ENCODE assay signal across 3 cellular contexts in the genomic region with DNA sequence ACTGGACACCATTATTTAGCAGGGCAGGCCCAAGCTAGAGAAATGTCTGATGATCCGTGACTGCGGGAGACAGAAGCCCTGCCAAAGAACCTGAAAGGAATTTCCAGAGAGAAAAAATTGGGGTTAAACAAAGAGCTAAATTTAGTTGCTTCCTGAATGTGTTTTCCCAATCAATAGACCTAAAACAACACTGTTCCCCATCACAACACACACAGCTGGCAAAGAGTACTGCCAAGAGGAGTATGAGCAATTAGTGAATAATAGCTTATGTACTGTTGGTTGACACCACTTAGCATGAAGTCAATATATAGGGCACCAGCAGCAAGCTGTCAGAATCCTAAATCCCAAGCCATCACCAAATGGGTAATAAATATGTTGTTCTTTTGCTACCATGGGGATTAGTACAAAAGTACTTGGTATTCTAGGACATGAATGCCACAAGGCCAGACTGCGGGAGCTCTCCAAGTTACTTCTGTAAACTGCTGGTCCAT.
TF ChIP-seq lines count a peak whose summit lies in the region.

No MANE protein-coding gene starts in this region.

TF ChIP-seq in liver, 16 proteins besides CTCF, POLR2A, EP300 and RAD21:
- TF ChIP-seq SP1 (IDR thresholded peaks at IDR 0.05) (peak; percentile 49), YY1 (IDR thresholded peaks at IDR 0.05) (no peak), JUND (IDR thresholded peaks at IDR 0.05) (no peak), EGR1 (IDR thresholded peaks at IDR 0.05; ENCODE audit: low read depth in 2 of 2) (peak in 1 of 2 donors; percentile 5), HNF4A (conservative IDR thresholded peaks at IDR 0.05) (peak; percentile 32 to 44), FOXA2 (IDR thresholded peaks at IDR 0.05) (no peak), FOXA1 (IDR thresholded peaks at IDR 0.05) (no peak), RXRA (IDR thresholded peaks at IDR 0.05) (peak; percentile 48 to 53), HNF4G (IDR thresholded peaks at IDR 0.05) (no peak), NR2F2 (IDR thresholded peaks at IDR 0.05) (no peak), GABPA (IDR thresholded peaks at IDR 0.05 in 1 of 2, conservative IDR thresholded peaks at IDR 0.05 in 1 of 2) (no peak), TAF1 (conservative IDR thresholded peaks at IDR 0.05) (no peak)
- TF ChIP-seq, protein P1, sequence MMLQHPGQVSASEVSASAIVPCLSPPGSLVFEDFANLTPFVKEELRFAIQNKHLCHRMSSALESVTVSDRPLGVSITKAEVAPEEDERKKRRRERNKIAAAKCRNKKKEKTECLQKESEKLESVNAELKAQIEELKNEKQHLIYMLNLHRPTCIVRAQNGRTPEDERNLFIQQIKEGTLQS (IDR thresholded peaks at IDR 0.05), result no peak
- TF ChIP-seq, protein P2, sequence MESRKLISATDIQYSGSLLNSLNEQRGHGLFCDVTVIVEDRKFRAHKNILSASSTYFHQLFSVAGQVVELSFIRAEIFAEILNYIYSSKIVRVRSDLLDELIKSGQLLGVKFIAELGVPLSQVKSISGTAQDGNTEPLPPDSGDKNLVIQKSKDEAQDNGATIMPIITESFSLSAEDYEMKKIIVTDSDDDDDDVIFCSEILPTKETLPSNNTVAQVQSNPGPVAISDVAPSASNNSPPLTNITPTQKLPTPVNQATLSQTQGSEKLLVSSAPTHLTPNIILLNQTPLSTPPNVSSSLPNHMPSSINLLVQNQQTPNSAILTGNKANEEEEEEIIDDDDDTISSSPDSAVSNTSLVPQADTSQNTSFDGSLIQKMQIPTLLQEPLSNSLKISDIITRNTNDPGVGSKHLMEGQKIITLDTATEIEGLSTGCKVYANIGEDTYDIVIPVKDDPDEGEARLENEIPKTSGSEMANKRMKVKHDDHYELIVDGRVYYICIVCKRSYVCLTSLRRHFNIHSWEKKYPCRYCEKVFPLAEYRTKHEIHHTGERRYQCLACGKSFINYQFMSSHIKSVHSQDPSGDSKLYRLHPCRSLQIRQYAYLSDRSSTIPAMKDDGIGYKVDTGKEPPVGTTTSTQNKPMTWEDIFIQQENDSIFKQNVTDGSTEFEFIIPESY (IDR thresholded peaks at IDR 0.05), result peak; percentile 39
- TF ChIP-seq, protein P3, sequence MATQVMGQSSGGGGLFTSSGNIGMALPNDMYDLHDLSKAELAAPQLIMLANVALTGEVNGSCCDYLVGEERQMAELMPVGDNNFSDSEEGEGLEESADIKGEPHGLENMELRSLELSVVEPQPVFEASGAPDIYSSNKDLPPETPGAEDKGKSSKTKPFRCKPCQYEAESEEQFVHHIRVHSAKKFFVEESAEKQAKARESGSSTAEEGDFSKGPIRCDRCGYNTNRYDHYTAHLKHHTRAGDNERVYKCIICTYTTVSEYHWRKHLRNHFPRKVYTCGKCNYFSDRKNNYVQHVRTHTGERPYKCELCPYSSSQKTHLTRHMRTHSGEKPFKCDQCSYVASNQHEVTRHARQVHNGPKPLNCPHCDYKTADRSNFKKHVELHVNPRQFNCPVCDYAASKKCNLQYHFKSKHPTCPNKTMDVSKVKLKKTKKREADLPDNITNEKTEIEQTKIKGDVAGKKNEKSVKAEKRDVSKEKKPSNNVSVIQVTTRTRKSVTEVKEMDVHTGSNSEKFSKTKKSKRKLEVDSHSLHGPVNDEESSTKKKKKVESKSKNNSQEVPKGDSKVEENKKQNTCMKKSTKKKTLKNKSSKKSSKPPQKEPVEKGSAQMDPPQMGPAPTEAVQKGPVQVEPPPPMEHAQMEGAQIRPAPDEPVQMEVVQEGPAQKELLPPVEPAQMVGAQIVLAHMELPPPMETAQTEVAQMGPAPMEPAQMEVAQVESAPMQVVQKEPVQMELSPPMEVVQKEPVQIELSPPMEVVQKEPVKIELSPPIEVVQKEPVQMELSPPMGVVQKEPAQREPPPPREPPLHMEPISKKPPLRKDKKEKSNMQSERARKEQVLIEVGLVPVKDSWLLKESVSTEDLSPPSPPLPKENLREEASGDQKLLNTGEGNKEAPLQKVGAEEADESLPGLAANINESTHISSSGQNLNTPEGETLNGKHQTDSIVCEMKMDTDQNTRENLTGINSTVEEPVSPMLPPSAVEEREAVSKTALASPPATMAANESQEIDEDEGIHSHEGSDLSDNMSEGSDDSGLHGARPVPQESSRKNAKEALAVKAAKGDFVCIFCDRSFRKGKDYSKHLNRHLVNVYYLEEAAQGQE (IDR thresholded peaks at IDR 0.05), result no peak
- TF ChIP-seq, protein P4, sequence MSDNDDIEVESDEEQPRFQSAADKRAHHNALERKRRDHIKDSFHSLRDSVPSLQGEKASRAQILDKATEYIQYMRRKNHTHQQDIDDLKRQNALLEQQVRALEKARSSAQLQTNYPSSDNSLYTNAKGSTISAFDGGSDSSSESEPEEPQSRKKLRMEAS (IDR thresholded peaks at IDR 0.05), result peak; percentile 26

TF ChIP-seq in HepG2, 621 proteins besides CTCF, POLR2A, EP300 and RAD21:
- TF ChIP-seq, protein P5, sequence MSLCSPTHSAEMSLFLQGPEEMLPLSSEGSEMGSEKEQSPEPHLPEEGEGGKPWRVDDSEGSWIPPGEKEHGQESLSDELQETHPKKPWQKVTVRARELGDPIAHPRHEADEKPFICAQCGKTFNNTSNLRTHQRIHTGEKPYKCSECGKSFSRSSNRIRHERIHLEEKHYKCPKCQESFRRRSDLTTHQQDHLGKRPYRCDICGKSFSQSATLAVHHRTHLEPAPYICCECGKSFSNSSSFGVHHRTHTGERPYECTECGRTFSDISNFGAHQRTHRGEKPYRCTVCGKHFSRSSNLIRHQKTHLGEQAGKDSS (CRISPR knock-in tag; IDR thresholded peaks at IDR 0.05; ENCODE audit: borderline replicate concordance, low read depth), result no peak

TF ChIP-seq in K562, 482 proteins besides CTCF, POLR2A, EP300 and RAD21:
- TF ChIP-seq, protein P6, sequence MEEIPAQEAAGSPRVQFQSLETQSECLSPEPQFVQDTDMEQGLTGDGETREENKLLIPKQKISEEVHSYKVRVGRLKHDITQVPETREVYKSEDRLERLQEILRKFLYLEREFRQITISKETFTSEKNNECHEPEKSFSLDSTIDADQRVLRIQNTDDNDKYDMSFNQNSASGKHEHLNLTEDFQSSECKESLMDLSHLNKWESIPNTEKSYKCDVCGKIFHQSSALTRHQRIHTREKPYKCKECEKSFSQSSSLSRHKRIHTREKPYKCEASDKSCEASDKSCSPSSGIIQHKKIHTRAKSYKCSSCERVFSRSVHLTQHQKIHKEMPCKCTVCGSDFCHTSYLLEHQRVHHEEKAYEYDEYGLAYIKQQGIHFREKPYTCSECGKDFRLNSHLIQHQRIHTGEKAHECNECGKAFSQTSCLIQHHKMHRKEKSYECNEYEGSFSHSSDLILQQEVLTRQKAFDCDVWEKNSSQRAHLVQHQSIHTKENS (CRISPR knock-in tag; IDR thresholded peaks at IDR 0.05), result no peak
- TF ChIP-seq NELFE (IDR thresholded peaks at IDR 0.05; ENCODE audit: insufficient read depth, insufficient read length) (no peak), CBX1 (IDR thresholded peaks at IDR 0.05; ENCODE audit: low read depth) (no peak), TAF15 (IDR thresholded peaks at IDR 0.05; ENCODE audit: low read depth, low read length) (no peak), SMAD3 (CRISPR knock-in tag; conservative IDR thresholded peaks at IDR 0.05) (no peak), SIX5 (IDR thresholded peaks at IDR 0.05; ENCODE audit: borderline replicate concordance in 1 of 2, insufficient read depth in 1 of 2, low read depth in 1 of 2, low read length in 2 of 2) (no peak), YBX1 (IDR thresholded peaks at IDR 0.05) (no peak), NONO (IDR thresholded peaks at IDR 0.05; ENCODE audit: low read depth in 2 of 2, low read length in 1 of 2) (no peak), ZNF175 (CRISPR knock-in tag; IDR thresholded peaks at IDR 0.05; ENCODE audit: low read depth) (no peak), SMC3 (conservative IDR thresholded peaks at IDR 0.05; ENCODE audit: insufficient read depth, low read depth, low read length) (no peak), NFE2L1 (tag; IDR thresholded peaks at IDR 0.05; ENCODE audit: borderline replicate concordance, low read depth) (no peak), TCF3 (CRISPR knock-in tag; IDR thresholded peaks at IDR 0.05) (no peak), TRIM28 (IDR thresholded peaks at IDR 0.05) (no peak), RBM17 (IDR thresholded peaks at IDR 0.05; ENCODE audit: borderline replicate concordance, low read depth, low read length) (no peak), WHSC1 (IDR thresholded peaks at IDR 0.05; ENCODE audit: low read length) (no peak), ZBTB7A (IDR thresholded peaks at IDR 0.05; ENCODE audit: borderline replicate concordance, control insufficient read depth, low read depth, low read length) (no peak), ZNF766 (CRISPR knock-in tag; conservative IDR thresholded peaks at IDR 0.05) (no peak)
- TF ChIP-seq, protein P7, sequence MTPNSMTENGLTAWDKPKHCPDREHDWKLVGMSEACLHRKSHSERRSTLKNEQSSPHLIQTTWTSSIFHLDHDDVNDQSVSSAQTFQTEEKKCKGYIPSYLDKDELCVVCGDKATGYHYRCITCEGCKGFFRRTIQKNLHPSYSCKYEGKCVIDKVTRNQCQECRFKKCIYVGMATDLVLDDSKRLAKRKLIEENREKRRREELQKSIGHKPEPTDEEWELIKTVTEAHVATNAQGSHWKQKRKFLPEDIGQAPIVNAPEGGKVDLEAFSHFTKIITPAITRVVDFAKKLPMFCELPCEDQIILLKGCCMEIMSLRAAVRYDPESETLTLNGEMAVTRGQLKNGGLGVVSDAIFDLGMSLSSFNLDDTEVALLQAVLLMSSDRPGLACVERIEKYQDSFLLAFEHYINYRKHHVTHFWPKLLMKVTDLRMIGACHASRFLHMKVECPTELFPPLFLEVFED (CRISPR knock-in tag; conservative IDR thresholded peaks at IDR 0.05), result no peak
- TF ChIP-seq, protein P8, sequence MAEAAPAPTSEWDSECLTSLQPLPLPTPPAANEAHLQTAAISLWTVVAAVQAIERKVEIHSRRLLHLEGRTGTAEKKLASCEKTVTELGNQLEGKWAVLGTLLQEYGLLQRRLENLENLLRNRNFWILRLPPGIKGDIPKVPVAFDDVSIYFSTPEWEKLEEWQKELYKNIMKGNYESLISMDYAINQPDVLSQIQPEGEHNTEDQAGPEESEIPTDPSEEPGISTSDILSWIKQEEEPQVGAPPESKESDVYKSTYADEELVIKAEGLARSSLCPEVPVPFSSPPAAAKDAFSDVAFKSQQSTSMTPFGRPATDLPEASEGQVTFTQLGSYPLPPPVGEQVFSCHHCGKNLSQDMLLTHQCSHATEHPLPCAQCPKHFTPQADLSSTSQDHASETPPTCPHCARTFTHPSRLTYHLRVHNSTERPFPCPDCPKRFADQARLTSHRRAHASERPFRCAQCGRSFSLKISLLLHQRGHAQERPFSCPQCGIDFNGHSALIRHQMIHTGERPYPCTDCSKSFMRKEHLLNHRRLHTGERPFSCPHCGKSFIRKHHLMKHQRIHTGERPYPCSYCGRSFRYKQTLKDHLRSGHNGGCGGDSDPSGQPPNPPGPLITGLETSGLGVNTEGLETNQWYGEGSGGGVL (CRISPR knock-in tag; IDR thresholded peaks at IDR 0.05), result no peak
TF ChIP-seq in K562: peak in this region for 0.
